Comparison of ENCODE assay signal across 9 cellular contexts in the genomic region with DNA sequence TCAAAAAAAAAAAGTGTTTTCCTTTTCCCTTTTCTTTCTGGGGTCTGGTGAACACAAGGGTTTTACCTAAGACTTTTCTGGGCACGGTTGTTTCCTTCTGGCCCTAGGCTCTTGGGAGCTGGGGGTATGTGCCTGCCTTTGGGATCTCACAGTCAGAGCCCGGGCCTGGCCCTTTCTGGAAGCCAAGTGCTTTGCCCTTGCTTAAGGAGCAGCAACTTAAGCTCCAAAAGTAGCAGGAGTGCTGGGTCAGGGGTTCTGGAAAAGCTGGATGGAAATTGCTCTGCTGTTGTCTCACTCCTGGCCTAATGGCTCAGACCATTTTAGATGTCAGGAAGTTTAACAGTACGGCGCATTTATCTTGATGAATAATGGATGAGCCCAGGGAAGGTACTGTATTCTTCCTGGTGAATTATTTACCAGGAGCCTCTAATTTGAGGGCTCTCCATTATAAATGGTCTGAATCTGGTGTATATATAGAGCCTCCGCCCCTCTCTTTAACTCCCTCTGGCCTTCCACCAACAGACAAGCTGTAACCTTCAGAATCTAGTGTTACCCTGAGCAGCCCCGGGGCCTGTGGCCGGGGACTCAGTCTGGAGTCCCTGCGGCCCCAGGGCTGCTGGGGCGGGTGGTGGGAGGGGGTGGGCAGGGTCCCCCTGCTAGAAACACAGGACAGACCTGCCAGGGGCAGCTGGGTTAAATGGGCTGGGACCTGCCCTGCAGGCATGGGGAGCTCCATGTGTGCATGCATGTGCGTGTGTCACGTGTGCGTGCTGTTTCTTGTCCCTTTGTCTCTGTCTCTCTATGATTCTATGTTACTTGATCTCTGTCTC. TPM values are rescaled to one million over a fixed set of nuclear protein-coding genes. Genes with fewer than 3 reads are reported as not detected.
DNase-seq lines count a peak whose midpoint lies in the region; ATAC-seq and TF ChIP-seq lines count a peak whose summit lies in the region.
"Had no signal": no experiment of that assay in that cellular context is flagged by ENCODE, and none has a peak within 500 bp of the region (broad histone marks: within the 10 kb centered on the region; RNA-seq: fewer than 3 reads in every experiment).

No MANE protein-coding gene starts in this region.

- H3K36me3 ChIP-seq in gastroesophageal sphincter (no peaks in the 10 kb centered on the region), MM.1S (replicated peaks; ENCODE audit: insufficient read depth, low read length) (no peaks in the 10 kb centered on the region)

- H3K4me3 ChIP-seq in gastroesophageal sphincter (no peak overlapping the region), MM.1S (ENCODE audit: low read length) (no peak overlapping the region)

- no peaks in the 10 kb centered on the region for H4K20me1 ChIP-seq in MM.1S (ENCODE audit: insufficient read depth, low read length)

- H3K79me2 ChIP-seq in MM.1S (ENCODE audit: low read length): no peaks in the 10 kb centered on the region

- H3K9me3 Mint-ChIP-seq in activated CD4-positive, alpha-beta T cell treated with anti-CD3 and anti-CD28 coated beads for 36 hours (ENCODE audit: low read depth): no peaks in the 10 kb centered on the region
- no peaks in the 10 kb centered on the region for H3K9me3 Mint-ChIP-seq in type B pancreatic cell
- H3K9me3 Mint-ChIP-seq: naive thymus-derived CD4-positive, alpha-beta T cell had no signal

- TF ChIP-seq CTCF in gastroesophageal sphincter (IDR thresholded peaks at IDR 0.05) (no peak), type B pancreatic cell (conservative IDR thresholded peaks at IDR 0.05) (no peak), MM.1S (IDR thresholded peaks at IDR 0.05; ENCODE audit: low read length) (no peak)

- no peaks in the 10 kb centered on the region for H3K27me3 Mint-ChIP-seq in activated CD4-positive, alpha-beta T cell treated with anti-CD3 and anti-CD28 coated beads for 36 hours
- no peaks in the 10 kb centered on the region for H3K27me3 Mint-ChIP-seq in type B pancreatic cell
- H3K27me3 Mint-ChIP-seq: naive thymus-derived CD4-positive, alpha-beta T cell had no signal

- H3K4me1 ChIP-seq in gastroesophageal sphincter (no peaks in the 10 kb centered on the region), MM.1S (ENCODE audit: low read length) (no peaks in the 10 kb centered on the region)

- TF ChIP-seq POLR2A in gastroesophageal sphincter (IDR thresholded peaks at IDR 0.05): no peak

- ATAC-seq in activated CD4-positive, alpha-beta T cell treated with anti-CD3 and anti-CD28 coated beads for 36 hours: no peak
- no peak for ATAC-seq in gastroesophageal sphincter
- ATAC-seq: naive thymus-derived CD4-positive, alpha-beta T cell had no signal

- no peaks in the 10 kb centered on the region for H3F3A ChIP-seq in MM.1S (ENCODE audit: insufficient read depth, low read length)

- H3K9me3 ChIP-seq in gastroesophageal sphincter (no peaks in the 10 kb centered on the region), MM.1S (replicated peaks; ENCODE audit: insufficient read depth, low read length) (no peaks in the 10 kb centered on the region)

- TF ChIP-seq EP300 in gastroesophageal sphincter (IDR thresholded peaks at IDR 0.05): no peak

- no peak overlapping the region for H2AFZ ChIP-seq in MM.1S (ENCODE audit: low read length)

- H3K27ac Mint-ChIP-seq in activated CD4-positive, alpha-beta T cell treated with anti-CD3 and anti-CD28 coated beads for 36 hours: peak overlapping the region; percentile 56
- peak overlapping the region; percentile 74 for H3K27ac Mint-ChIP-seq in type B pancreatic cell
- H3K27ac Mint-ChIP-seq: naive thymus-derived CD4-positive, alpha-beta T cell had no signal

- H3K4me3 Mint-ChIP-seq in activated CD4-positive, alpha-beta T cell treated with anti-CD3 and anti-CD28 coated beads for 36 hours: no peak overlapping the region
- peak overlapping the region; percentile 65 for H3K4me3 Mint-ChIP-seq in type B pancreatic cell
- H3K4me3 Mint-ChIP-seq: naive thymus-derived CD4-positive, alpha-beta T cell had no signal

- no peak overlapping the region for H3K9ac ChIP-seq in MM.1S (ENCODE audit: low read length)

- intact Hi-C loops in activated CD4-positive, alpha-beta T cell treated with anti-CD3 and anti-CD28 coated beads for 36 hours (cut with DNase I, micrococcal nuclease): no loop called here

- no peaks in the 10 kb centered on the region for H3K36me3 Mint-ChIP-seq in activated CD4-positive, alpha-beta T cell treated with anti-CD3 and anti-CD28 coated beads for 36 hours (ENCODE audit: low read depth)
- H3K36me3 Mint-ChIP-seq in type B pancreatic cell: peaks cover 3% of the 10 kb centered on the region
- H3K36me3 Mint-ChIP-seq: naive thymus-derived CD4-positive, alpha-beta T cell had no signal

- DNase-seq in activated CD4-positive, alpha-beta T cell treated with anti-CD3 and anti-CD28 coated beads for 36 hours: no peak
- DNase-seq in activated CD4-positive, alpha-beta T cell treated with anti-CD3 and anti-CD28 coated beads, Interleukin-2, amount 50 U/mL, for 4 hours: no peak
- DNase-seq in type B pancreatic cell (ENCODE audit: extremely low spot score, unreplicated experiment) (no peak), AML-193 (lab: John Stamatoyannopoulos, UW) (no peak), MM.1S (no peak)
- DNase-seq: effector CD4-positive, alpha-beta T cell; naive thymus-derived CD4-positive, alpha-beta T cell; NCI-H774 had no signal

- H3K4me1 Mint-ChIP-seq in activated CD4-positive, alpha-beta T cell treated with anti-CD3 and anti-CD28 coated beads for 36 hours: no peaks in the 10 kb centered on the region
- peaks cover 41% of the 10 kb centered on the region for H3K4me1 Mint-ChIP-seq in type B pancreatic cell (ENCODE audit: unreplicated experiment)

- CTCF ChIA-PET in activated CD4-positive, alpha-beta T cell treated with anti-CD3 and anti-CD28 coated beads for 36 hours (lab: Charles Lee): interaction anchor here (0.6 kb wide), 1 partner anchor 69 kb away, joined by 3 read pairs; no protein-coding TSS in a partner anchor

- POLR2A ChIA-PET in activated CD4-positive, alpha-beta T cell treated with anti-CD3 and anti-CD28 coated beads for 36 hours (lab: Charles Lee): no interaction called here

- H3K27ac ChIP-seq in gastroesophageal sphincter (peak overlapping the region in 3 of 4 donors; percentile 4 to 44 (median 16)), MM.1S (ENCODE audit: low read length) (no peak overlapping the region)

- H3K9me2 ChIP-seq in MM.1S (replicated peaks; ENCODE audit: insufficient read depth, low read length): no peaks in the 10 kb centered on the region

- H3K4me2 ChIP-seq in MM.1S (ENCODE audit: low read depth, low read length): no peak overlapping the region

- H3K27me3 ChIP-seq in gastroesophageal sphincter (no peaks in the 10 kb centered on the region), MM.1S (replicated peaks; ENCODE audit: insufficient read depth, low read length) (no peaks in the 10 kb centered on the region)

- 48 to 67% methylated on average over 3 to 10 of the region's 12 CpGs for WGBS in gastroesophageal sphincter (ENCODE audit: low coverage in 1 of 2), 2 donors

RNA-seq across cellular contexts. Expression of gene PTK7, which starts 37.5 kb away (rescaled TPM):
- 1 to 10 TPM; 4.1 to 4.6 TPM for total RNA-seq in activated CD4-positive, alpha-beta T cell treated with anti-CD3 and anti-CD28 coated beads for 36 hours
- 10 to 100 TPM in 1 of 4 donors, 1 to 10 TPM in 3; 2.0 to 11.6 (median 7.7) TPM for total RNA-seq in gastroesophageal sphincter
- 115 and 155 TPM in 2 replicates for total RNA-seq in type B pancreatic cell (ENCODE audit: low replicate concordance)

RNA-seq across cellular contexts. Expression of gene KLC4, which starts 54.2 kb away (rescaled TPM):
- total RNA-seq in activated CD4-positive, alpha-beta T cell treated with anti-CD3 and anti-CD28 coated beads for 36 hours: 10 to 100 TPM in 1 of 2 experiments, 1 to 10 TPM in 1; 10.0 to 10.1 TPM
- 10 to 100 TPM; 18.0 to 43.4 (median 30.2) TPM for total RNA-seq in gastroesophageal sphincter
- 33.2 and 36.4 TPM in 2 replicates for total RNA-seq in type B pancreatic cell (ENCODE audit: low replicate concordance)

RNA-seq across cellular contexts. Expression of gene MRPL2, which starts 54.4 kb away (rescaled TPM):
- total RNA-seq in activated CD4-positive, alpha-beta T cell treated with anti-CD3 and anti-CD28 coated beads for 36 hours: 100 to 1,000 TPM in 1 of 2 experiments, 10 to 100 TPM in 1; 93.9 to 110 TPM
- total RNA-seq in gastroesophageal sphincter: 10 to 100 TPM; 17.3 to 35.4 (median 21.2) TPM
- 58.6 and 71.8 TPM in 2 replicates for total RNA-seq in type B pancreatic cell (ENCODE audit: low replicate concordance)

RNA-seq across cellular contexts. Expression of gene SRF, which starts 57.4 kb away (rescaled TPM):
- total RNA-seq in activated CD4-positive, alpha-beta T cell treated with anti-CD3 and anti-CD28 coated beads for 36 hours: 10 to 100 TPM; 37.6 to 38.5 TPM
- 100 to 1,000 TPM in 3 of 4 donors, 10 to 100 TPM in 1; 92.6 to 192 (median 117) TPM for total RNA-seq in gastroesophageal sphincter
- 35.2 and 38.2 TPM in 2 replicates for total RNA-seq in type B pancreatic cell (ENCODE audit: low replicate concordance)

RNA-seq across cellular contexts. Expression of gene CUL7, which starts 60.0 kb away (rescaled TPM):
- total RNA-seq in activated CD4-positive, alpha-beta T cell treated with anti-CD3 and anti-CD28 coated beads for 36 hours: 10 to 100 TPM; 16.3 to 18.0 TPM
- total RNA-seq in gastroesophageal sphincter (10 to 100 TPM; 10.9 to 16.6 (median 13.5) TPM), type B pancreatic cell (ENCODE audit: low replicate concordance) (53.7 and 65.0 TPM in 2 replicates)
